8 cellular contexts compared by ENCODE assay signal in genomic region chr5:139745800-139746690, GRCh38. TPM values are rescaled to one million over a fixed set of nuclear protein-coding genes. Genes with fewer than 3 reads are reported as not detected.
DNase-seq lines count a peak whose midpoint lies in the region; ATAC-seq, FAIRE-seq and TF ChIP-seq lines count a peak whose summit lies in the region.

No MANE protein-coding gene starts in this region.

- H3K36me3 ChIP-seq in neuronal stem cell (replicated peaks in 1 of 2; ENCODE audit: control insufficient read depth in 2 of 2, insufficient read depth in 2 of 2, low read length in 2 of 2) (no peaks in the 10 kb centered on the region), urinary bladder (ENCODE audit: insufficient read depth) (no peaks in the 10 kb centered on the region)

- H2BK120ac ChIP-seq in neuronal stem cell (ENCODE audit: low read depth, low read length): peak overlapping the region; percentile 65

- no peak overlapping the region for H3K4ac ChIP-seq in neuronal stem cell (ENCODE audit: low read length)

- peak overlapping the region; percentile 43 for H3K14ac ChIP-seq in neuronal stem cell (ENCODE audit: low read length)

- H3K23ac ChIP-seq in neuronal stem cell (ENCODE audit: low read depth, low read length, poor library complexity): peak overlapping the region; percentile 69

- H3K18ac ChIP-seq in neuronal stem cell (ENCODE audit: low read length): peak overlapping the region; percentile 97

- peaks cover 13 to 36% (median 34%) of the 10 kb centered on the region in 3 experiments for H3K27me3 ChIP-seq in neuronal stem cell (ENCODE audit: control insufficient read depth in 3 of 3, insufficient read depth in 3 of 3, low read depth in 1 of 3, low read length in 3 of 3)

- TF ChIP-seq CTCF in GM10248 (IDR thresholded peaks at IDR 0.05; ENCODE audit: control extremely low read depth, extremely low read depth, low read depth, missing control alignments): no peak

- H3K9ac ChIP-seq in neuronal stem cell (ENCODE audit: low read depth, low read length, poor library complexity): peak overlapping the region; percentile 93

- H4K91ac ChIP-seq in neuronal stem cell (ENCODE audit: low read depth, low read length, poor library complexity): no peak overlapping the region

- POLR2A ChIA-PET in GM10248 (lab: Yijun Ruan, JAX): interaction anchor here (1.1 kb wide), 1 partner anchor 77 kb away, joined by 4 read pairs; no protein-coding TSS in a partner anchor

- FAIRE-seq in RCC 7860 (lab: Jason Lieb, UNC): peak; percentile 85

- no CpG with 5 or more reads among the region's 44 CpGs for WGBS in neuronal stem cell (ENCODE audit: extremely low coverage in 2 of 2, insufficient read length in 2 of 2, insufficient replicate concordance in 1 of 2), 2 donors
- WGBS in urinary bladder: 8% methylated on average over 44 of the region's 44 CpGs

- H3K4me2 ChIP-seq in neuronal stem cell (ENCODE audit: insufficient read depth, low read length, poor library complexity, severe bottlenecking): peak overlapping the region; percentile 98

- H2AFZ ChIP-seq in neuronal stem cell (ENCODE audit: low read length): peak overlapping the region; percentile 93

- no peak overlapping the region for H3K27ac ChIP-seq in neuronal stem cell (replicated peaks; ENCODE audit: low read length)
- no peak overlapping the region for H3K27ac ChIP-seq in urinary bladder (ENCODE audit: low read depth)

- peaks cover 0 to 3% of the 10 kb centered on the region in 2 donors for H3K9me3 ChIP-seq in neuronal stem cell (replicated peaks in 1 of 2; ENCODE audit: control insufficient read depth in 2 of 2, insufficient read depth in 1 of 2, low read depth in 1 of 2, low read length in 2 of 2)

- ATAC-seq in HG03097 (IDR thresholded peaks at IDR 0.05; ENCODE audit: low FRiP score, unreplicated experiment) (peak; percentile 36), HG03039 (IDR thresholded peaks at IDR 0.05; ENCODE audit: unreplicated experiment) (no peak)

- CTCF ChIA-PET in GM10248 (lab: Yijun Ruan, JAX): interaction anchor here (0.6 to 12.8 kb wide), 4 partner anchors 19 to 223 kb away, joined by 3 to 150 read pairs (median 13); no protein-coding TSS in a partner anchor

- peak; percentile 76 for DNase-seq in GM10248 (ENCODE audit: extremely low spot score)
- DNase-seq in RCC 7860 (ENCODE audit: low spot score): peak; percentile 88
- peak; percentile 39 for DNase-seq in activated naive CD4-positive, alpha-beta T cell treated with anti-CD3 and anti-CD28 coated beads, Interleukin-2, amount 50 U/mL, for 16 hours
- peak; percentile 84 for DNase-seq in globus pallidus (ENCODE audit: low spot score)
- DNase-seq in neuronal stem cell (ENCODE audit: low spot score): peak; percentile 86

- peak overlapping the region; percentile 72 for H2BK5ac ChIP-seq in neuronal stem cell (ENCODE audit: low read length)

- H2BK15ac ChIP-seq in neuronal stem cell (ENCODE audit: low read length): peak overlapping the region; percentile 79

- peak overlapping the region; percentile 68 for H2BK12ac ChIP-seq in neuronal stem cell (ENCODE audit: low read length)

- peaks cover 24 to 33% of the 10 kb centered on the region in 2 donors for H3K4me1 ChIP-seq in neuronal stem cell (ENCODE audit: control insufficient read depth in 2 of 2, insufficient read depth in 1 of 2, low read depth in 1 of 2, low read length in 2 of 2)
- no peaks in the 10 kb centered on the region for H3K4me1 ChIP-seq in urinary bladder (ENCODE audit: insufficient read depth)

- H3K4me3 ChIP-seq in neuronal stem cell (ENCODE audit: low read length in 2 of 2) (peak overlapping the region; percentile 44 to 66), urinary bladder (ENCODE audit: low read depth, low read length) (peak overlapping the region; percentile 36)

- H3K79me1 ChIP-seq in neuronal stem cell (ENCODE audit: low read depth, low read length): no peaks in the 10 kb centered on the region

- no peak overlapping the region for H4K8ac ChIP-seq in neuronal stem cell (ENCODE audit: low read depth, low read length)

- H2AK5ac ChIP-seq in neuronal stem cell (ENCODE audit: low read depth, low read length): peak overlapping the region; percentile 92

RNA-seq across cellular contexts. Expression of gene PSD2, which starts 49.6 kb away (rescaled TPM):
- polyA plus RNA-seq in neuronal stem cell (2013, experiment 1 of 2): 0.92 TPM
- polyA plus RNA-seq in neuronal stem cell (2013, experiment 2 of 2): 0.93 TPM
- 0.48 TPM for total RNA-seq in urinary bladder
- 0.08 TPM for polyA plus RNA-seq in urinary bladder
